23 cellular contexts compared by ENCODE assay signal in the genomic region with DNA sequence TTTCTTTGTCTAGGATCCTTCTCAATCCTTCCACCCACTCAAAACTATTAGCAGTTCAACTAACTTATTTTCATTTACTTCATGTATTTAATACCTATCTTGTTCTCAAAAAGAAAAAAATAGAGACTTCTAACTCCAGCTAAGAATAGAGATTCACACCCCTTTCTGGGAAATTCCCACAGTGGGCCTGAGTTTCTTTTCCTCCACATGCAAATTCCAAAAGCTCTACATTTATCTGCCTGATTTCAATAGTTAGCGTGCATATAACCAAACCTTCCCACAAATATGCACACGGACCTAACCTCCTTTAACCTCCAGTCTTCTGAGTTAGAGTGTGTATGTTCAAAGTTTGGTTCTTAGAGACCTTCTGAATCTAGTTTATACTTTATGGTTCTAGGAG.
"Had no signal": no experiment of that assay in that cellular context is flagged by ENCODE, and none has a peak within 500 bp of the region (broad histone marks: within the 10 kb centered on the region; RNA-seq: fewer than 3 reads in every experiment).

No MANE protein-coding gene starts in this region.

- H3K9ac ChIP-seq: KMS-11, SK-N-SH had no signal

- FAIRE-seq: HTR-8/SVneo, K562 had no signal

- ATAC-seq: K562, Panc1, PC-3, T-cell had no signal

- H3K9me3 ChIP-seq: SK-N-SH had no signal

- H3K4me3 ChIP-seq: K562 had no signal

- H3K27ac ChIP-seq: HL-60, KMS-11, RWPE1 had no signal

- H3K4me2 ChIP-seq: KMS-11, SK-N-SH had no signal

- DNase-seq: MV-4-11, NCI-H1048, NCI-H1105, NCI-H1417, NCI-H1436 treated with DMSO at 0.1 percent for 48 hours, NCI-H1694, NCI-H187 treated with DMSO at 0.1 percent for 48 hours, NCI-H2029 treated with DMSO at 0.1 percent for 48 hours, NCI-H2227 treated with DMSO at 0.1 percent for 48 hours, NCI-H524, NCI-H526 treated with DMSO at 0.1 percent for 48 hours, NCI-H748 treated with DMSO at 0.1 percent for 48 hours, PC-3, SHP77, SK-N-SH, SW 1271, T-cell had no signal
